15 cellular contexts compared by ENCODE assay signal in genomic region chr5:33457124-33457523, GRCh38.
"Had no signal": no experiment of that assay in that cellular context is flagged by ENCODE, and none has a peak within 500 bp of the region (broad histone marks: within the 10 kb centered on the region; RNA-seq: fewer than 3 reads in every experiment).

No MANE protein-coding gene starts in this region.

- H3K36me3 Mint-ChIP-seq: stimulated activated effector memory CD8-positive, alpha-beta T cell treated with anti-CD3 and anti-CD28 coated beads, Interleukin-12 subunit alpha, Interleukin-12 subunit beta, amount 100 ng/mL, for 72 hours had no signal

- H3K9me3 ChIP-seq: adrenal gland, gastrocnemius medialis, tibial nerve, vagina had no signal

- H3K27me3 ChIP-seq: adrenal gland, gastrocnemius medialis, tibial nerve, vagina had no signal

- H3K27ac Mint-ChIP-seq: activated CD8-positive, alpha-beta T cell treated with anti-CD3 and anti-CD28 coated beads, Interleukin-2, amount 10 ng/mL, durations not matched to agents 7 days and 5 days; activated naive CD4-positive, alpha-beta T cell treated with anti-CD3 and anti-CD28 coated beads for 36 hours; brain; stimulated activated effector memory CD8-positive, alpha-beta T cell treated with anti-CD3 and anti-CD28 coated beads, Interleukin-12 subunit alpha, Interleukin-12 subunit beta, amount 100 ng/mL, for 72 hours; T-cell had no signal

- H3K4me1 Mint-ChIP-seq: brain had no signal

- H3K4me1 ChIP-seq: adrenal gland, gastrocnemius medialis, parathyroid adenoma, vagina had no signal

- DNase-seq: activated CD8-positive, alpha-beta memory T cell treated with anti-CD3 and anti-CD28 coated beads, Interleukin-2, amount 50 U/mL, for 48 hours; activated CD8-positive, alpha-beta T cell treated with anti-CD3 and anti-CD28 coated beads, Interleukin-2, amount 10 ng/mL, durations not matched to agents 7 days and 5 days; activated naive CD4-positive, alpha-beta T cell treated with anti-CD3 and anti-CD28 coated beads for 36 hours; adrenal gland; effector memory CD4-positive, alpha-beta T cell; gastrocnemius medialis; hippocampal formation; naive thymus-derived CD4-positive, alpha-beta T cell; T-cell; T1000 had no signal

- H3K4me3 ChIP-seq: adrenal gland, gastrocnemius medialis, tibial nerve, vagina had no signal

- H3K27me3 Mint-ChIP-seq: brain; naive thymus-derived CD4-positive, alpha-beta T cell; T-cell had no signal

- H3K9me3 Mint-ChIP-seq: activated naive CD4-positive, alpha-beta T cell treated with anti-CD3 and anti-CD28 coated beads for 36 hours; brain; naive thymus-derived CD4-positive, alpha-beta T cell; stimulated activated effector memory CD8-positive, alpha-beta T cell treated with anti-CD3 and anti-CD28 coated beads, Interleukin-12 subunit alpha, Interleukin-12 subunit beta, amount 100 ng/mL, for 72 hours; T-cell had no signal

- ATAC-seq: activated CD8-positive, alpha-beta T cell treated with anti-CD3 and anti-CD28 coated beads, Interleukin-2, amount 10 ng/mL, durations not matched to agents 7 days and 5 days; naive thymus-derived CD4-positive, alpha-beta T cell; stimulated activated effector memory CD8-positive, alpha-beta T cell treated with anti-CD3 and anti-CD28 coated beads, Interleukin-12 subunit alpha, Interleukin-12 subunit beta, amount 100 ng/mL, for 72 hours; T-cell had no signal

- H3K4me3 Mint-ChIP-seq: activated CD8-positive, alpha-beta T cell treated with anti-CD3 and anti-CD28 coated beads, Interleukin-2, amount 10 ng/mL, durations not matched to agents 7 days and 5 days; activated naive CD4-positive, alpha-beta T cell treated with anti-CD3 and anti-CD28 coated beads for 36 hours; brain; naive thymus-derived CD4-positive, alpha-beta T cell; stimulated activated effector memory CD8-positive, alpha-beta T cell treated with anti-CD3 and anti-CD28 coated beads, Interleukin-12 subunit alpha, Interleukin-12 subunit beta, amount 100 ng/mL, for 72 hours; T-cell had no signal

- H3K27ac ChIP-seq: adrenal gland, gastrocnemius medialis, parathyroid adenoma, vagina had no signal
